19 cellular contexts compared by ENCODE assay signal in the genomic region with DNA sequence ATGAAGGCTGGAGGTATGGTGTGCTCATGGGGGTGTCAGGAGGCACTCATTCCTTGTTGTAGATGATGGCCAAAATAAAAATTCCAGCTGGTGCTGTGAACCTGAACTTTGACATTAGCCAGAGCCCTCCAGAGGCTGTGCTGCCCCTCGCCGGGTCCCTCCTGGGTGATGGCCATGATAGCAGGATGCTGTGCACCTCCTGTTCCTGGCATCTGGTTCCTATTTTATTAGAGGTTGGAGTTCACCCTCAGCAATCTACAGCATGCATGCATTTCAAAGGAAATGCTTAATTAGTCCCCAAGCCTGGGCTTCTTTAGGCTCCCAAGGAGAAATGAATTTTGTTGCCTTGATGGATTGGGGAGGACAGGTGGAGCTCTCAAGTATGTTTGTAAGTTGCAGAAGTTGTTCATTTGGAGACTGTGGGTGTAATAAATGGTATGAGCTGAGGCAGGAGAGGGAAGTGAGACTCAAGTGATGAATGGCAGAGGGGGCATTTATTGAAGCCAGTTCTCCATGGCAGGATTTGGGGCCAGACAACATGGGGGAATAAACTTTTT.
A peak's percentile ranks its signal among the peaks of the same experiment; 100 is the strongest.
DNase-seq lines count a peak whose midpoint lies in the region; ATAC-seq and TF ChIP-seq lines count a peak whose summit lies in the region.
"Had no signal": no experiment of that assay in that cellular context is flagged by ENCODE, and none has a peak within 500 bp of the region (broad histone marks: within the 10 kb centered on the region; RNA-seq: fewer than 3 reads in every experiment).

No MANE protein-coding gene starts in this region.

- no peak overlapping the region for H2AFZ ChIP-seq in SK-N-SH (ENCODE audit: low read depth)
- H2AFZ ChIP-seq: PC-9 had no signal

- no peak overlapping the region for H3K4me3 ChIP-seq in SK-N-SH (ENCODE audit: low read depth in 2 of 2, low read length in 1 of 2)
- H3K4me3 ChIP-seq: PC-9 had no signal

- peaks cover 0 to 78% of the 10 kb centered on the region in 2 experiments; a peak in 2 of 4 replicates for H3K4me1 ChIP-seq in SK-N-SH (ENCODE audit: control insufficient read depth in 1 of 2, insufficient read depth in 2 of 2, low read depth in 1 of 2, low read length in 1 of 2)

- DNase-seq in SIG-M5 treated with dmso at 0.1 percent for 504 hours (lab: John Stamatoyannopoulos, UW; ENCODE audit: unreplicated experiment) = peak; percentile 9
- DNase-seq in SIG-M5 (lab: John Stamatoyannopoulos, UW) = no peak
- DNase-seq in SK-N-SH = peak; percentile 79
- DNase-seq in islet precursor cell = no peak
- DNase-seq in activated naive CD8-positive, alpha-beta T cell treated with anti-CD3 and anti-CD28 coated beads for 36 hours = no peak
- DNase-seq: H7, IMR-90, NCI-H1417, NCI-H1694 treated with DMSO at 0.1 percent for 48 hours, NCI-H2081 treated with DMSO at 0.1 percent for 48 hours, NCI-H2171 treated with DMSO at 0.1 percent for 48 hours, NCI-H526, PC-9, RPMI8226, SHP77 treated with DMSO at 0.1 percent for 48 hours had no signal

- no peaks in the 10 kb centered on the region for H3K79me2 ChIP-seq in SK-N-SH (ENCODE audit: insufficient read depth)

- peak overlapping the region in 1 of 2 experiments; percentile 97; a peak in 2 of 4 replicates for H3K27ac ChIP-seq in SK-N-SH (ENCODE audit: low read depth in 2 of 2, low read length in 1 of 2)
- H3K27ac ChIP-seq: KMS-11, PC-9 had no signal

- H3K36me3 ChIP-seq in SK-N-SH (replicated peaks in 1 of 2; ENCODE audit: control insufficient read depth in 1 of 2, insufficient read depth in 2 of 2, low read length in 1 of 2) = no peaks in the 10 kb centered on the region

- no peak for ATAC-seq in HG03175 (IDR thresholded peaks at IDR 0.05; ENCODE audit: unreplicated experiment)

- H3F3A ChIP-seq in SK-N-SH (replicated peaks; ENCODE audit: insufficient read depth) = no peaks in the 10 kb centered on the region

- POLR2A ChIA-PET in SK-N-SH (lab: Yijun Ruan, JAX) = no interaction called here

- no peaks in the 10 kb centered on the region for H3K36me3 Mint-ChIP-seq in nephron (ENCODE audit: low read depth)
- no peaks in the 10 kb centered on the region for H3K36me3 Mint-ChIP-seq in activated naive CD8-positive, alpha-beta T cell treated with anti-CD3 and anti-CD28 coated beads for 36 hours
- H3K36me3 Mint-ChIP-seq: CD14-positive monocyte had no signal

- H4K20me1 ChIP-seq in SK-N-SH (ENCODE audit: insufficient read depth) = peaks cover 3% of the 10 kb centered on the region; the same call in 1 of the 2 replicates

- H3K27ac Mint-ChIP-seq in nephron = peak overlapping the region; percentile 43 to 88 (median 61)
- H3K27ac Mint-ChIP-seq in activated naive CD8-positive, alpha-beta T cell treated with anti-CD3 and anti-CD28 coated beads for 36 hours = no peak overlapping the region

- TF ChIP-seq RAD21 in SK-N-SH (IDR thresholded peaks at IDR 0.05; ENCODE audit: low read length) = peak; percentile 16

- H3K27me3 Mint-ChIP-seq in nephron (ENCODE audit: low read depth) = peaks cover 15% of the 10 kb centered on the region
- H3K27me3 Mint-ChIP-seq in activated naive CD8-positive, alpha-beta T cell treated with anti-CD3 and anti-CD28 coated beads for 36 hours = peaks cover 4% of the 10 kb centered on the region

- peak overlapping the region in 2 of 3 experiments; percentile 0 to 41 for H3K4me3 Mint-ChIP-seq in nephron
- no peak overlapping the region for H3K4me3 Mint-ChIP-seq in activated naive CD8-positive, alpha-beta T cell treated with anti-CD3 and anti-CD28 coated beads for 36 hours
- H3K4me3 Mint-ChIP-seq: CD14-positive monocyte had no signal

- TF ChIP-seq CTCF in SK-N-SH (IDR thresholded peaks at IDR 0.05) = no peak
- TF ChIP-seq CTCF in nephron (IDR thresholded peaks at IDR 0.05; ENCODE audit: unreplicated experiment in 3 of 3) = no peak

- CTCF ChIA-PET in SK-N-SH (lab: Yijun Ruan, JAX) = interaction anchor here (1.4 to 4.9 kb wide), 7 partner anchors 38 to 207 kb away, joined by 4 to 27 read pairs (median 5); no protein-coding TSS in a partner anchor

- peaks cover 74% of the 10 kb centered on the region for H3K4me1 Mint-ChIP-seq in nephron
- no peaks in the 10 kb centered on the region for H3K4me1 Mint-ChIP-seq in activated naive CD8-positive, alpha-beta T cell treated with anti-CD3 and anti-CD28 coated beads for 36 hours
- H3K4me1 Mint-ChIP-seq: CD14-positive monocyte had no signal

- peak in 1 of 2 experiments; percentile 94; a peak in 2 of 4 replicates for TF ChIP-seq EP300 in SK-N-SH (IDR thresholded peaks at IDR 0.05; ENCODE audit: borderline replicate concordance in 1 of 2, low read depth in 1 of 2, low read length in 1 of 2)

- H3K9me3 Mint-ChIP-seq in nephron = no peaks in the 10 kb centered on the region
- H3K9me3 Mint-ChIP-seq in activated naive CD8-positive, alpha-beta T cell treated with anti-CD3 and anti-CD28 coated beads for 36 hours = no peaks in the 10 kb centered on the region

- no peaks in the 10 kb centered on the region for H3K27me3 ChIP-seq in SK-N-SH (ENCODE audit: insufficient read depth)

- no peak overlapping the region for H3K9ac ChIP-seq in SK-N-SH
- H3K9ac ChIP-seq: KMS-11 had no signal

- no peaks in the 10 kb centered on the region for H3K9me3 ChIP-seq in SK-N-SH

- no peak overlapping the region for H3K4me2 ChIP-seq in SK-N-SH
- H3K4me2 ChIP-seq: KMS-11, PC-9 had no signal

- whole genome bisulfite sequencing in SK-N-SH (ENCODE audit: low lambda C conversion rate) = 56% methylated on average over 2 of the region's 2 CpGs

- no peaks in the 10 kb centered on the region for H3K9me2 ChIP-seq in SK-N-SH

TF ChIP-seq in SK-N-SH, 30 proteins besides CTCF, POLR2A, EP300 and RAD21 (continues in another document):
- TF ChIP-seq YY1 (IDR thresholded peaks at IDR 0.05; ENCODE audit: low read depth) (no peak), RXRA (IDR thresholded peaks at IDR 0.05; ENCODE audit: borderline replicate concordance, low read depth) (no peak), MXI1 (IDR thresholded peaks at IDR 0.05; ENCODE audit: low read depth, low read length) (no peak), RCOR1 (IDR thresholded peaks at IDR 0.05; ENCODE audit: low read length) (peak; percentile 90), GABPA (IDR thresholded peaks at IDR 0.05; ENCODE audit: low read depth) (no peak), GATA2 (CRISPR knock-in tag; IDR thresholded peaks at IDR 0.05) (peak; percentile 96), ELF1 (IDR thresholded peaks at IDR 0.05) (no peak), SMC3 (IDR thresholded peaks at IDR 0.05; ENCODE audit: low read depth, low read length) (no peak), EZH2phosphoT487 (IDR thresholded peaks at IDR 0.05; ENCODE audit: borderline replicate concordance, low read depth) (no peak), TCF12 (IDR thresholded peaks at IDR 0.05) (peak; percentile 50), RFX5 (IDR thresholded peaks at IDR 0.05; ENCODE audit: low read length) (no peak), JUND (IDR thresholded peaks at IDR 0.05) (no peak), NRF1 (IDR thresholded peaks at IDR 0.05; ENCODE audit: low read depth, low read length) (no peak), NFIC (IDR thresholded peaks at IDR 0.05; ENCODE audit: borderline replicate concordance) (no peak), TAF1 (IDR thresholded peaks at IDR 0.05; ENCODE audit: borderline replicate concordance, low read depth, low read length) (no peak), CHD2 (IDR thresholded peaks at IDR 0.05; ENCODE audit: low read length, partially characterized antibody) (peak; percentile 82), USF2 (IDR thresholded peaks at IDR 0.05; ENCODE audit: borderline replicate concordance, low read depth, low read length) (no peak), PBX3 (IDR thresholded peaks at IDR 0.05) (0 out of 2 replicates have a peak, but pooled peaks have one; percentile 10)
- TF ChIP-seq, protein P1, sequence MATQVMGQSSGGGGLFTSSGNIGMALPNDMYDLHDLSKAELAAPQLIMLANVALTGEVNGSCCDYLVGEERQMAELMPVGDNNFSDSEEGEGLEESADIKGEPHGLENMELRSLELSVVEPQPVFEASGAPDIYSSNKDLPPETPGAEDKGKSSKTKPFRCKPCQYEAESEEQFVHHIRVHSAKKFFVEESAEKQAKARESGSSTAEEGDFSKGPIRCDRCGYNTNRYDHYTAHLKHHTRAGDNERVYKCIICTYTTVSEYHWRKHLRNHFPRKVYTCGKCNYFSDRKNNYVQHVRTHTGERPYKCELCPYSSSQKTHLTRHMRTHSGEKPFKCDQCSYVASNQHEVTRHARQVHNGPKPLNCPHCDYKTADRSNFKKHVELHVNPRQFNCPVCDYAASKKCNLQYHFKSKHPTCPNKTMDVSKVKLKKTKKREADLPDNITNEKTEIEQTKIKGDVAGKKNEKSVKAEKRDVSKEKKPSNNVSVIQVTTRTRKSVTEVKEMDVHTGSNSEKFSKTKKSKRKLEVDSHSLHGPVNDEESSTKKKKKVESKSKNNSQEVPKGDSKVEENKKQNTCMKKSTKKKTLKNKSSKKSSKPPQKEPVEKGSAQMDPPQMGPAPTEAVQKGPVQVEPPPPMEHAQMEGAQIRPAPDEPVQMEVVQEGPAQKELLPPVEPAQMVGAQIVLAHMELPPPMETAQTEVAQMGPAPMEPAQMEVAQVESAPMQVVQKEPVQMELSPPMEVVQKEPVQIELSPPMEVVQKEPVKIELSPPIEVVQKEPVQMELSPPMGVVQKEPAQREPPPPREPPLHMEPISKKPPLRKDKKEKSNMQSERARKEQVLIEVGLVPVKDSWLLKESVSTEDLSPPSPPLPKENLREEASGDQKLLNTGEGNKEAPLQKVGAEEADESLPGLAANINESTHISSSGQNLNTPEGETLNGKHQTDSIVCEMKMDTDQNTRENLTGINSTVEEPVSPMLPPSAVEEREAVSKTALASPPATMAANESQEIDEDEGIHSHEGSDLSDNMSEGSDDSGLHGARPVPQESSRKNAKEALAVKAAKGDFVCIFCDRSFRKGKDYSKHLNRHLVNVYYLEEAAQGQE (IDR thresholded peaks at IDR 0.05; ENCODE audit: low read depth, low read length) = no peak

Comparison
In these comparisons a context has a peak if more than half of its experiments do, and no peak if none do; other contexts are left out.
1. DNase-seq: peak in SIG-M5 treated with dmso at 0.1 percent for 504 hours (single experiment) and SK-N-SH (single experiment); none in SIG-M5 (single experiment), islet precursor cell (single experiment) and activated naive CD8-positive, alpha-beta T cell treated with anti-CD3 and anti-CD28 coated beads for 36 hours (single experiment).